Comparison of ENCODE assay signal across 2 cellular contexts in the genomic region with DNA sequence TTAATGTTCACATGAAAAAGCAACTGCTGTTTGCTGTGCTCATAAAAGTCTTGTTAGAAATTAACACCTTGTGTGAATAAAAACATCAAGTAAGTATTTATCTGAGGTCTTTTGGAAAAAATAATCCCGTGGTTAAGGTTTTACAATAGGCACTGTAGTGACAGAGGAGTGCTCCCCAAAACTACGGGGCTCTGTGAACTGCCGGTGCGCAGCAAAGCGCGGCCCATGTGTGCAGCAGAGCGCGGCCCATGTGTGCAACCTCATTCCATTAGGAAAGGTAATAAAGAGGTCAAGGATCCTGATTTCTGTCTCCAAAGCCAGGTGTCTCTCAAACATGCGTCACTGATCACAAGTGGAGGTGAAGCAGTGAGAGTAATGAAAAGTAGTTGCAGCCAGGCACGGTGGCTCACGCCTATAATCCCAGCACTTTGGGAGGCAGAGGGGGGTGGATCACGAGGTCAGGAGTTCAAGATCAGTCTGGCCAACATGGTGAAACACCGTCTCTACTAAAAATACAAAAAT. TPM values are rescaled to one million over a fixed set of nuclear protein-coding genes. Genes with fewer than 3 reads are reported as not detected.
"Had no signal": no experiment of that assay in that cellular context is flagged by ENCODE, and none has a peak within 500 bp of the region (broad histone marks: within the 10 kb centered on the region; RNA-seq: fewer than 3 reads in every experiment).

No MANE protein-coding gene starts in this region.

RNA-seq across cellular contexts. Expression of a gene that starts 58.8 kb away (rescaled TPM):
- total RNA-seq: mesenteric fat pad, thoracic aorta had no signal
